In genomic region chr9:79687131-79687447, GRCh38 we compare ENCODE assay signal across 8 cellular contexts.
DNase-seq lines count a peak whose midpoint lies in the region; ATAC-seq lines count a peak whose summit lies in the region.

No MANE protein-coding gene starts in this region.

- peak overlapping the region in 6 of 8 donors; percentile 27 to 85 (median 71) for H3K27ac Mint-ChIP-seq in CD8-positive, alpha-beta memory T cell
- peak overlapping the region; percentile 64 for H3K27ac Mint-ChIP-seq in activated T-helper 2 cell treated with anti-CD3 and anti-CD28 coated beads, Interferon-gamma antibody, Interleukin-2, Interleukin-4, amounts not matched to agents 10 μg/mL and 5 μg/mL and 100 μg/mL, durations not matched to agents 14 hours and 24 hours and 36 hours
- H3K27ac Mint-ChIP-seq in natural killer cell treated with Interleukin-12 subunit alpha and Interleukin-12 subunit beta and Interleukin-15 and Interleukin-18, amount 100 ng/mL, for 72 hours, result peak overlapping the region; percentile 68 to 92

- no peaks in the 10 kb centered on the region for H3K9me3 Mint-ChIP-seq in CD8-positive, alpha-beta memory T cell
- no peaks in the 10 kb centered on the region for H3K9me3 Mint-ChIP-seq in activated T-helper 2 cell treated with anti-CD3 and anti-CD28 coated beads, Interferon-gamma antibody, Interleukin-2, Interleukin-4, amounts not matched to agents 10 μg/mL and 5 μg/mL and 100 μg/mL, durations not matched to agents 14 hours and 24 hours and 36 hours
- H3K9me3 Mint-ChIP-seq in natural killer cell treated with Interleukin-12 subunit alpha and Interleukin-12 subunit beta and Interleukin-15 and Interleukin-18, amount 100 ng/mL, for 72 hours, result peaks cover 3% of the 10 kb centered on the region

- H3K4me3 Mint-ChIP-seq in CD8-positive, alpha-beta memory T cell, result peak overlapping the region in 6 of 7 donors; percentile 23 to 86 (median 40)
- no peak overlapping the region for H3K4me3 Mint-ChIP-seq in activated T-helper 2 cell treated with anti-CD3 and anti-CD28 coated beads, Interferon-gamma antibody, Interleukin-2, Interleukin-4, amounts not matched to agents 10 μg/mL and 5 μg/mL and 100 μg/mL, durations not matched to agents 14 hours and 24 hours and 36 hours (ENCODE audit: low read depth)
- peak overlapping the region; percentile 81 for H3K4me3 Mint-ChIP-seq in natural killer cell treated with Interleukin-12 subunit alpha and Interleukin-12 subunit beta and Interleukin-15 and Interleukin-18, amount 100 ng/mL, for 72 hours

- H3K4me3 ChIP-seq in CD8-positive, alpha-beta memory T cell (ENCODE audit: low read length), result no peak overlapping the region

- no peaks in the 10 kb centered on the region for H3K9me3 ChIP-seq in CD8-positive, alpha-beta memory T cell (ENCODE audit: low read length)

- H3K36me3 Mint-ChIP-seq in CD8-positive, alpha-beta memory T cell, result peaks cover 0 to 10% (median 7%) of the 10 kb centered on the region in 3 donors
- peaks cover 5% of the 10 kb centered on the region for H3K36me3 Mint-ChIP-seq in activated T-helper 2 cell treated with anti-CD3 and anti-CD28 coated beads, Interferon-gamma antibody, Interleukin-2, Interleukin-4, amounts not matched to agents 10 μg/mL and 5 μg/mL and 100 μg/mL, durations not matched to agents 14 hours and 24 hours and 36 hours (ENCODE audit: low read depth)
- no peaks in the 10 kb centered on the region for H3K36me3 Mint-ChIP-seq in natural killer cell treated with Interleukin-12 subunit alpha and Interleukin-12 subunit beta and Interleukin-15 and Interleukin-18, amount 100 ng/mL, for 72 hours

- H3K27ac ChIP-seq in CD8-positive, alpha-beta memory T cell (ENCODE audit: low read depth, low read length), result no peak overlapping the region

- POLR2A ChIA-PET in CD8-positive, alpha-beta memory T cell (lab: Charles Lee), result interaction anchor here (1.1 kb wide), 1 partner anchor 116 kb away, joined by 3 read pairs; no protein-coding TSS in a partner anchor

- no peaks in the 10 kb centered on the region for H3K36me3 ChIP-seq in CD8-positive, alpha-beta memory T cell (ENCODE audit: insufficient read depth, low read length)

- peaks cover 11% of the 10 kb centered on the region for H3K4me1 ChIP-seq in CD8-positive, alpha-beta memory T cell (ENCODE audit: insufficient read depth, low read length)

- intact Hi-C loops in activated T-helper 2 cell treated with anti-CD3 and anti-CD28 coated beads, Interferon-gamma antibody, Interleukin-2, Interleukin-4, amounts not matched to agents 10 μg/mL and 5 μg/mL and 100 μg/mL, durations not matched to agents 14 hours and 24 hours and 36 hours (cut with micrococcal nuclease), result no loop called here

- H3K4me1 Mint-ChIP-seq in CD8-positive, alpha-beta memory T cell, result peaks cover 37 to 82% (median 75%) of the 10 kb centered on the region in 3 donors
- H3K4me1 Mint-ChIP-seq in activated T-helper 2 cell treated with anti-CD3 and anti-CD28 coated beads, Interferon-gamma antibody, Interleukin-2, Interleukin-4, amounts not matched to agents 10 μg/mL and 5 μg/mL and 100 μg/mL, durations not matched to agents 14 hours and 24 hours and 36 hours (ENCODE audit: low read depth), result peaks cover 16% of the 10 kb centered on the region
- H3K4me1 Mint-ChIP-seq in natural killer cell treated with Interleukin-12 subunit alpha and Interleukin-12 subunit beta and Interleukin-15 and Interleukin-18, amount 100 ng/mL, for 72 hours (ENCODE audit: low read depth in 2 of 2), result peaks cover 34 to 49% of the 10 kb centered on the region in 2 donors

- CTCF ChIA-PET in CD8-positive, alpha-beta memory T cell (lab: Charles Lee), result no interaction called here

- H3K27me3 Mint-ChIP-seq in CD8-positive, alpha-beta memory T cell, result no peaks in the 10 kb centered on the region
- H3K27me3 Mint-ChIP-seq in activated T-helper 2 cell treated with anti-CD3 and anti-CD28 coated beads, Interferon-gamma antibody, Interleukin-2, Interleukin-4, amounts not matched to agents 10 μg/mL and 5 μg/mL and 100 μg/mL, durations not matched to agents 14 hours and 24 hours and 36 hours (ENCODE audit: low read depth), result no peaks in the 10 kb centered on the region
- no peaks in the 10 kb centered on the region for H3K27me3 Mint-ChIP-seq in natural killer cell treated with Interleukin-12 subunit alpha and Interleukin-12 subunit beta and Interleukin-15 and Interleukin-18, amount 100 ng/mL, for 72 hours

- H3K27me3 ChIP-seq in CD8-positive, alpha-beta memory T cell (ENCODE audit: insufficient read depth, low read length, poor library complexity, severe bottlenecking), result no peaks in the 10 kb centered on the region

- ATAC-seq in HG02981 (IDR thresholded peaks at IDR 0.05; ENCODE audit: unreplicated experiment) (peak; percentile 74), GM21786 (IDR thresholded peaks at IDR 0.05; ENCODE audit: unreplicated experiment) (no peak)
- ATAC-seq in natural killer cell treated with Interleukin-12 subunit alpha and Interleukin-12 subunit beta and Interleukin-15 and Interleukin-18, amount 100 ng/mL, for 72 hours, result peak; percentile 96 to 99

- DNase-seq in CD8-positive, alpha-beta memory T cell, result peak in 3 of 5 donors; percentile 42 to 48 (median 48)
- DNase-seq in activated T-helper 2 cell treated with anti-CD3 and anti-CD28 coated beads, Interferon-gamma antibody, Interleukin-2, Interleukin-4, amounts not matched to agents 10 μg/mL and 5 μg/mL and 100 μg/mL, durations not matched to agents 14 hours and 24 hours and 36 hours (ENCODE audit: low spot score), result peak; percentile 36
- DNase-seq in natural killer cell treated with Interleukin-12 subunit alpha and Interleukin-12 subunit beta and Interleukin-15 and Interleukin-18, amount 100 ng/mL, for 72 hours (ENCODE audit: low spot score), result peak; percentile 78
- DNase-seq in anterior cingulate cortex (lab: John Stamatoyannopoulos, UW), result no peak
- DNase-seq in hypothalamus (lab: John Stamatoyannopoulos, UW), result no peak
- DNase-seq in NCI-H2171 treated with DMSO at 0.1 percent for 48 hours (lab: John Stamatoyannopoulos, UW), result no peak

Comparison
In these comparisons a context has a peak if more than half of its experiments do, and no peak if none do; other contexts are left out.
1. DNase-seq: peak in CD8-positive, alpha-beta memory T cell (3 of 5), activated T-helper 2 cell treated with anti-CD3 and anti-CD28 coated beads, Interferon-gamma antibody, Interleukin-2, Interleukin-4, amounts not matched to agents 10 μg/mL and 5 μg/mL and 100 μg/mL, durations not matched to agents 14 hours and 24 hours and 36 hours (single experiment) and natural killer cell treated with Interleukin-12 subunit alpha and Interleukin-12 subunit beta and Interleukin-15 and Interleukin-18, amount 100 ng/mL, for 72 hours (single experiment); none in anterior cingulate cortex (0 of 58), hypothalamus (0 of 51) and NCI-H2171 treated with DMSO at 0.1 percent for 48 hours (single experiment).
2. Peak in every context shown above with its lines, with median percentiles within 50 percentile points of each other: H3K27ac Mint-ChIP-seq.